9 cellular contexts compared by ENCODE assay signal in genomic region chr1:22044690-22045420, GRCh38. TPM values are rescaled to one million over a fixed set of nuclear protein-coding genes. Genes with fewer than 3 reads are reported as not detected.
DNase-seq lines count a peak whose midpoint lies in the region; FAIRE-seq and TF ChIP-seq lines count a peak whose summit lies in the region.
"Had no signal": no experiment of that assay in that cellular context is flagged by ENCODE, and none has a peak within 500 bp of the region (broad histone marks: within the 10 kb centered on the region; RNA-seq: fewer than 3 reads in every experiment).

No MANE protein-coding gene starts in this region.

- peak overlapping the region; percentile 53 for H2AK5ac ChIP-seq in mesenchymal stem cell (ENCODE audit: low read length, severe bottlenecking)

- no peaks in the 10 kb centered on the region for H3K9me3 ChIP-seq in CD4-positive, alpha-beta memory T cell (ENCODE audit: control insufficient read depth in 1 of 2, low read length in 2 of 2)
- H3K9me3 ChIP-seq in HUES64 (ENCODE audit: insufficient read depth, low read depth, low read length) (no peaks in the 10 kb centered on the region), astrocyte (ENCODE audit: insufficient read depth, low read depth, low read length) (peaks cover 2% of the 10 kb centered on the region), mesenchymal stem cell (ENCODE audit: control insufficient read depth, low read length) (no peaks in the 10 kb centered on the region)
- H3K9me3 ChIP-seq: gastroesophageal sphincter had no signal

- H3K9me3 Mint-ChIP-seq in CD4-positive, alpha-beta memory T cell: peaks cover 0 to 5% (median 0%) of the 10 kb centered on the region in 8 donors
- H3K9me3 Mint-ChIP-seq in astrocyte (ENCODE audit: unreplicated experiment): peaks cover 4% of the 10 kb centered on the region

- H3K4ac ChIP-seq in mesenchymal stem cell (ENCODE audit: low read depth in 1 of 2, low read length in 2 of 2): no peak overlapping the region

- H3K79me2 ChIP-seq in astrocyte (ENCODE audit: insufficient read depth, low read length): no peaks in the 10 kb centered on the region

- no peak for DNase-seq in CD4-positive, alpha-beta memory T cell
- DNase-seq in astrocyte (ENCODE audit: low read depth): peak; percentile 80
- no peak for DNase-seq in mesenchymal stem cell
- no peak for DNase-seq in hypothalamus (lab: John Stamatoyannopoulos, UW)
- DNase-seq in stimulated activated CD4-positive, alpha-beta T cell treated with anti-CD3 and anti-CD28 coated beads, Interleukin-2, amount 100 ng/mL, for 24 hours: no peak
- no peak for DNase-seq in activated T-cell treated with anti-CD3 and anti-CD28 coated beads for 4 hours
- no peak for DNase-seq in NCI-H1105 treated with DMSO at 0.1 percent for 48 hours (lab: John Stamatoyannopoulos, UW)

- no peak overlapping the region for H3K4me3 ChIP-seq in CD4-positive, alpha-beta memory T cell (ENCODE audit: low read length in 2 of 2)
- no peak overlapping the region for H3K4me3 ChIP-seq in HUES64 (ENCODE audit: low read length)
- peak overlapping the region; percentile 36 for H3K4me3 ChIP-seq in astrocyte (ENCODE audit: insufficient read depth, low read depth, low read length)
- peak overlapping the region in 1 of 2 experiments; percentile 12 for H3K4me3 ChIP-seq in mesenchymal stem cell (ENCODE audit: insufficient read depth in 1 of 2, low read depth in 1 of 2, low read length in 2 of 2)
- H3K4me3 ChIP-seq: gastroesophageal sphincter had no signal

- H3K18ac ChIP-seq in mesenchymal stem cell (ENCODE audit: low read depth in 1 of 2, low read length in 2 of 2): peak overlapping the region in 1 of 2 experiments; percentile 22

- H4K8ac ChIP-seq in mesenchymal stem cell (ENCODE audit: low read length): no peak overlapping the region

- peaks cover 0 to 4% of the 10 kb centered on the region in 2 donors for H3K36me3 Mint-ChIP-seq in CD4-positive, alpha-beta memory T cell
- no peaks in the 10 kb centered on the region for H3K36me3 Mint-ChIP-seq in astrocyte (ENCODE audit: low read depth, unreplicated experiment)

- POLR2A ChIA-PET in CD4-positive, alpha-beta memory T cell (lab: Charles Lee; ENCODE audit: partially characterized antibody): interaction anchor here (0.7 to 1.9 kb wide), 3 partner anchors 8 to 20 kb away, joined by 3 to 11 read pairs (median 5); no protein-coding TSS in a partner anchor

- FAIRE-seq in astrocyte (lab: Jason Lieb, UNC): no peak

- CTCF ChIA-PET in CD4-positive, alpha-beta memory T cell (lab: Charles Lee; ENCODE audit: partially characterized antibody): interaction anchor here (1.5 kb wide), 1 partner anchor 20 kb away, joined by 6 read pairs; no protein-coding TSS in a partner anchor

- H3K4me1 Mint-ChIP-seq in CD4-positive, alpha-beta memory T cell: peaks cover 46 to 80% (median 60%) of the 10 kb centered on the region in 4 donors
- H3K4me1 Mint-ChIP-seq in astrocyte (ENCODE audit: low read depth, unreplicated experiment): peaks cover 13% of the 10 kb centered on the region

- H3K36me3 ChIP-seq in CD4-positive, alpha-beta memory T cell (ENCODE audit: insufficient read depth, low read length): no peaks in the 10 kb centered on the region
- H3K36me3 ChIP-seq in HUES64 (ENCODE audit: insufficient read depth, low read length) (no peaks in the 10 kb centered on the region), astrocyte (ENCODE audit: insufficient read depth, low read length) (no peaks in the 10 kb centered on the region), mesenchymal stem cell (ENCODE audit: control insufficient read depth in 1 of 2, insufficient read depth in 2 of 2, low read depth in 1 of 2, low read length in 2 of 2) (no peaks in the 10 kb centered on the region)
- H3K36me3 ChIP-seq: gastroesophageal sphincter had no signal

- H3K27me3 ChIP-seq in CD4-positive, alpha-beta memory T cell (ENCODE audit: insufficient read depth, low read length): no peaks in the 10 kb centered on the region
- H3K27me3 ChIP-seq in HUES64 (ENCODE audit: insufficient read depth, low read length): no peaks in the 10 kb centered on the region
- no peaks in the 10 kb centered on the region for H3K27me3 ChIP-seq in astrocyte (ENCODE audit: insufficient read depth, low read length)
- H3K27me3 ChIP-seq in mesenchymal stem cell (ENCODE audit: control insufficient read depth in 1 of 2, insufficient read depth in 1 of 2, low read length in 2 of 2): no peaks in the 10 kb centered on the region
- H3K27me3 ChIP-seq: gastroesophageal sphincter had no signal

- no peak overlapping the region for H3K14ac ChIP-seq in mesenchymal stem cell (ENCODE audit: low read length in 2 of 2)

- H2BK15ac ChIP-seq in mesenchymal stem cell (ENCODE audit: low read depth, poor library complexity, severe bottlenecking): no peak overlapping the region

- no peak for TF ChIP-seq CTCF in astrocyte (IDR thresholded peaks at IDR 0.05; ENCODE audit: insufficient read depth, low read depth, low read length)

- H3K23ac ChIP-seq in mesenchymal stem cell (ENCODE audit: low read length in 2 of 2): no peak overlapping the region

- 66% methylated on average over 3 of the region's 3 CpGs for WGBS in HUES64
- WGBS in mesenchymal stem cell: 64% methylated on average over 3 of the region's 3 CpGs

- no peaks in the 10 kb centered on the region for H3K27me3 Mint-ChIP-seq in CD4-positive, alpha-beta memory T cell
- H3K27me3 Mint-ChIP-seq in astrocyte (ENCODE audit: low read depth, unreplicated experiment): no peaks in the 10 kb centered on the region

- H4K20me1 ChIP-seq in astrocyte (ENCODE audit: insufficient read depth, low read length): no peaks in the 10 kb centered on the region

- no peak overlapping the region for H2AFZ ChIP-seq in astrocyte (ENCODE audit: low read depth, low read length)
- no peak overlapping the region for H2AFZ ChIP-seq in mesenchymal stem cell (ENCODE audit: low read depth, low read length)

- H3K4me2 ChIP-seq in astrocyte (ENCODE audit: low read length) (peak overlapping the region; percentile 82), mesenchymal stem cell (ENCODE audit: low read length, poor library complexity, severe bottlenecking) (peak overlapping the region; percentile 67)

- H2BK120ac ChIP-seq in mesenchymal stem cell (ENCODE audit: low read depth, low read length): no peak overlapping the region

- H3K79me1 ChIP-seq in mesenchymal stem cell (replicated peaks; ENCODE audit: low read length, poor library complexity, severe bottlenecking): no peaks in the 10 kb centered on the region

- peak overlapping the region; percentile 11 to 91 (median 68) for H3K27ac Mint-ChIP-seq in CD4-positive, alpha-beta memory T cell
- H3K27ac Mint-ChIP-seq in astrocyte (ENCODE audit: unreplicated experiment): peak overlapping the region; percentile 91

- peak overlapping the region; percentile 24 for H3K27ac ChIP-seq in CD4-positive, alpha-beta memory T cell (ENCODE audit: low read depth, low read length)
- H3K27ac ChIP-seq in HUES64 (ENCODE audit: low read depth, low read length) (peak overlapping the region; percentile 69; the same call in 1 of the 2 replicates), astrocyte (ENCODE audit: low read depth, low read length) (peak overlapping the region; percentile 92), mesenchymal stem cell (ENCODE audit: low read length, poor library complexity, severe bottlenecking) (peak overlapping the region; percentile 78)
- H3K27ac ChIP-seq: gastroesophageal sphincter had no signal

- H2BK12ac ChIP-seq in mesenchymal stem cell (ENCODE audit: low read length in 2 of 2): no peak overlapping the region

- peak overlapping the region in 4 of 8 donors; percentile 13 to 74 (median 38) for H3K4me3 Mint-ChIP-seq in CD4-positive, alpha-beta memory T cell
- H3K4me3 Mint-ChIP-seq in astrocyte (ENCODE audit: unreplicated experiment): peak overlapping the region; percentile 27

- H3K9ac ChIP-seq in HUES64 (ENCODE audit: low read depth, low read length): no peak overlapping the region
- peak overlapping the region; percentile 70 for H3K9ac ChIP-seq in astrocyte (ENCODE audit: low read length)
- peak overlapping the region; percentile 45 for H3K9ac ChIP-seq in mesenchymal stem cell (ENCODE audit: low read length)

- H3K4me1 ChIP-seq in CD4-positive, alpha-beta memory T cell (ENCODE audit: insufficient read depth, low read length): peaks cover 68% of the 10 kb centered on the region
- peaks cover 13% of the 10 kb centered on the region for H3K4me1 ChIP-seq in HUES64 (ENCODE audit: insufficient read depth, low read length)
- H3K4me1 ChIP-seq in astrocyte (ENCODE audit: insufficient read depth, low read length): peaks cover 18% of the 10 kb centered on the region
- H3K4me1 ChIP-seq in mesenchymal stem cell (ENCODE audit: control insufficient read depth, insufficient read depth, low read depth, low read length): peaks cover 9% of the 10 kb centered on the region

- intact Hi-C loops in CD4-positive, alpha-beta memory T cell (cut with micrococcal nuclease): no loop called here

- H2BK5ac ChIP-seq in mesenchymal stem cell (ENCODE audit: low read depth, low read length, poor library complexity, severe bottlenecking): no peak overlapping the region

- H4K91ac ChIP-seq in mesenchymal stem cell (ENCODE audit: low read length): no peak overlapping the region

RNA-seq across cellular contexts. Expression of gene CDC42, which starts 7.7 kb away (rescaled TPM):
- 100 to 1,000 TPM; 195 to 202 TPM for total RNA-seq in CD4-positive, alpha-beta memory T cell
- polyA plus RNA-seq in CD4-positive, alpha-beta memory T cell: 100 to 1,000 TPM; 159 to 320 TPM
- polyA plus RNA-seq in HUES64 (2013, experiment 1 of 2): 160 TPM
- 179 TPM for polyA plus RNA-seq in HUES64 (2013, experiment 2 of 2)
- 346 and 366 TPM in 2 replicates for total RNA-seq in astrocyte
- 316 TPM for polyA plus RNA-seq in mesenchymal stem cell (2013, experiment 1 of 2)
- 326 TPM for polyA plus RNA-seq in mesenchymal stem cell (2013, experiment 2 of 2)

RNA-seq across cellular contexts. Expression of gene CELA3A, which starts 43.4 kb away (rescaled TPM):
- total RNA-seq in CD4-positive, alpha-beta memory T cell: not detected
- not detected for polyA plus RNA-seq in CD4-positive, alpha-beta memory T cell
- polyA plus RNA-seq in HUES64 (2013, experiment 1 of 2): not detected
- not detected for polyA plus RNA-seq in HUES64 (2013, experiment 2 of 2)
- total RNA-seq in astrocyte: not detected in 2 replicates
- not detected for polyA plus RNA-seq in mesenchymal stem cell (2013, experiment 1 of 2)
- not detected for polyA plus RNA-seq in mesenchymal stem cell (2013, experiment 2 of 2)
- total RNA-seq: gastroesophageal sphincter had no signal

Comparison
In these comparisons a context has a peak if more than half of its experiments do, and no peak if none do; other contexts are left out.
1. H3K27ac ChIP-seq: peak in every context shown above with its lines; median percentile 92 in astrocyte; 78 in mesenchymal stem cell; 69 in HUES64; 24 in CD4-positive, alpha-beta memory T cell.